ENCODE assay signal across 13 cellular contexts in the genomic region with DNA sequence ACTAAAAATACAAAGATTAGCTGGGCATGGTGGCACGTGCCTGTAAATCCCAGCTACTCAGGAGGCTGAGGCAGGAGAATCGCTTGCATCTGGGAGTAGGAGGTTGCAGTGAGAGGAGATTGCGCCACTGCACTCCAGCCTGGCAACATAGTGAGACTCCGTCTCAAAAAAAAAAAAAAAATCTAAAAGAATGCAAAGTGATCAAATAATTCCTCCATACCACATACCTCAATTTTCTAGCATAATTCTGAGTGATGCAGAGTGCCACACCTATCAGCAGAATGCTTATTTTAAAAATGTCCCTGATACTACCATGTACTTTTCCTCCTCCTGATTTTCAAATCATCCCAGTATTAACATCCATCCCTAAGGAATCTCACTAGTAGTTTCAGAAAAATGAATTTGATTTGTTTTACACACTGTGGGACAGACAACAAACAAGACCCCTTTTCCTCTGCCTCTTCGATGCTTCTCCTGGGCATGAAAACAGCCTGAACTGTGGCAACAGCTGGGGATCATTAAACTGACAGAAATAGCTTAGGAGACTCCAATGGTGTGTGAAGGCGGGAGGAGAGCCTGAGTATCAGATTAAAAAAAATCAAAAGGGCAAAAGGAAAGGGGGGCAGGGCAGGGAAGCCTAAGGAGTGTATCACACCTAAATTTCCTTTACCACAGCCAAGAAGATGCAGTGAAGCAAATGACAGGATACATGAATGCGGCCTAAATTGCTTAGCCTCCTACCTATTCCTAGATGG.
DNase-seq lines count a peak whose midpoint lies in the region; ATAC-seq, FAIRE-seq and TF ChIP-seq lines count a peak whose summit lies in the region.
"Had no signal": no experiment of that assay in that cellular context is flagged by ENCODE, and none has a peak within 500 bp of the region (broad histone marks: within the 10 kb centered on the region; RNA-seq: fewer than 3 reads in every experiment).

No MANE protein-coding gene starts in this region.

- H3K36me3 ChIP-seq in mammary epithelial cell (ENCODE audit: insufficient read depth, low read length) (peaks cover 2% of the 10 kb centered on the region), keratinocyte (ENCODE audit: control insufficient read depth in 2 of 2, extremely low read depth in 1 of 2, insufficient read depth in 2 of 2, low read length in 2 of 2) (peaks cover 0 to 2% of the 10 kb centered on the region in 2 experiments)
- H3K36me3 ChIP-seq: vagina had no signal

- dilution Hi-C loops in mammary epithelial cell (cut with HindIII; ENCODE audit: low sequenced_read_pairs) (loop anchor here (5.0 kb wide), 3 partner anchors 48 to 277 kb away; a partner anchor contains a TSS), keratinocyte (cut with MboI; ENCODE audit: extremely low pct_ligation_motif_present, low sequenced_read_pairs) (loop anchor here (5.0 kb wide), 1 partner anchor 48 kb away; no protein-coding TSS in a partner anchor)

- no peaks in the 10 kb centered on the region for H3K9me1 ChIP-seq in keratinocyte (ENCODE audit: control insufficient read depth, extremely low read depth, insufficient read depth, low read length)

- 80% methylated on average over 7 of the region's 7 CpGs for WGBS in A549 (ENCODE audit: missing lambda C conversion rate)
- WGBS in mammary epithelial cell (ENCODE audit: low coverage, missing lambda C conversion rate) = 50% methylated on average over 7 of the region's 7 CpGs

- TF ChIP-seq EP300 in A549 (IDR thresholded peaks at IDR 0.05) = no peak

- no peak overlapping the region for H3K4me3 ChIP-seq in A549
- H3K4me3 ChIP-seq in mammary epithelial cell (replicated peaks in 1 of 3; ENCODE audit: insufficient read depth in 1 of 3, low read depth in 2 of 3, low read length in 3 of 3) = peak overlapping the region in 1 of 3 experiments; percentile 26
- peak overlapping the region in 1 of 3 experiments; percentile 40 for H3K4me3 ChIP-seq in keratinocyte (ENCODE audit: control insufficient read depth in 2 of 3, extremely low read depth in 1 of 3, insufficient read depth in 2 of 3, low read depth in 1 of 3, low read length in 3 of 3)
- H3K4me3 ChIP-seq: vagina had no signal

- H3K9ac ChIP-seq in mammary epithelial cell (ENCODE audit: insufficient read depth, low read length) (no peak overlapping the region), keratinocyte (ENCODE audit: control insufficient read depth, extremely low read depth, insufficient read depth, low read length) (peak overlapping the region; percentile 17)

- peaks cover 70% of the 10 kb centered on the region for H3K4me1 ChIP-seq in A549
- peaks cover 61% of the 10 kb centered on the region for H3K4me1 ChIP-seq in mammary epithelial cell (ENCODE audit: insufficient read depth, low read length)
- peaks cover 68% of the 10 kb centered on the region for H3K4me1 ChIP-seq in keratinocyte (ENCODE audit: control insufficient read depth, extremely low read depth, insufficient read depth, low read length)

- peak overlapping the region; percentile 27; the same call in 2 of the 3 replicates for H3K4me2 ChIP-seq in A549
- peak overlapping the region; percentile 73 for H3K4me2 ChIP-seq in mammary epithelial cell (ENCODE audit: insufficient read depth, low read depth, low read length)
- peak overlapping the region; percentile 79 for H3K4me2 ChIP-seq in keratinocyte (ENCODE audit: control insufficient read depth, extremely low read depth, insufficient read depth, low read depth, low read length)

- peak overlapping the region; percentile 30 to 73; a peak in 5 of 6 replicates for H3K27ac ChIP-seq in A549
- peak overlapping the region; percentile 83 for H3K27ac ChIP-seq in mammary epithelial cell (ENCODE audit: insufficient read depth, low read depth, low read length)
- H3K27ac ChIP-seq in keratinocyte (ENCODE audit: control insufficient read depth, insufficient read depth, low read length) = peak overlapping the region; percentile 83
- H3K27ac ChIP-seq: vagina had no signal

- in situ Hi-C loops in mammary epithelial cell (cut with MboI; ENCODE audit: low sequenced_read_pairs in 2 of 2) = no loop called here

- no peak for DNase-seq in A549 (ENCODE audit: low read depth in 1 of 2, low spot score in 1 of 2)
- DNase-seq in LHCN-M2 (ENCODE audit: low read depth) = peak; percentile 64
- no peak for DNase-seq in mammary epithelial cell
- DNase-seq in keratinocyte (ENCODE audit: low read depth, low spot score) = no peak
- no peak for DNase-seq in H4 (ENCODE audit: low spot score)
- no peak for DNase-seq in DMS79 treated with DMSO at 0.1 percent for 48 hours (lab: John Stamatoyannopoulos, UW)
- no peak for DNase-seq in DMS114 treated with DMSO at 0.1 percent for 48 hours (lab: John Stamatoyannopoulos, UW; ENCODE audit: unreplicated experiment)
- DNase-seq in NAMALWA (ENCODE audit: low spot score) = no peak
- DNase-seq: activated B cell treated with CpG ODN at 0.5 μM for 24 hours; activated T-cell treated with anti-CD3 and anti-CD28 coated beads, Interleukin-2, amount 50 U/mL, for 4 hours; SIG-M5 had no signal

- POLR2A ChIA-PET in A549 (lab: Yijun Ruan, JAX) = interaction anchor here (0.6 kb wide), 1 partner anchor 26 kb away, joined by 3 read pairs; no protein-coding TSS in a partner anchor

- no peak for ATAC-seq in A549
- ATAC-seq: activated T-cell treated with anti-CD3 and anti-CD28 coated beads, Interleukin-2, amount 50 U/mL, for 4 hours had no signal

- BruUV-seq in mammary epithelial cell (replicated peaks; lab: Mats Ljungman, UMichigan) = no TSS peak

- intact Hi-C loops in mammary epithelial cell (cut with micrococcal nuclease) = no loop called here

- no peak for TF ChIP-seq POLR2A in A549 (IDR thresholded peaks at IDR 0.05; ENCODE audit: low read length)

- TF ChIP-seq RAD21 in A549 (conservative IDR thresholded peaks at IDR 0.05 in 1 of 2, IDR thresholded peaks at IDR 0.05 in 1 of 2) = no peak

- TF ChIP-seq CTCF in A549 (IDR thresholded peaks at IDR 0.05) (no peak), mammary epithelial cell (conservative IDR thresholded peaks at IDR 0.05 in 1 of 2, IDR thresholded peaks at IDR 0.05 in 1 of 2; ENCODE audit: extremely low read depth in 1 of 2, insufficient read depth in 1 of 2, low read depth in 1 of 2, low read length in 2 of 2) (no peak), keratinocyte (optimal IDR thresholded peaks at IDR 0.05 in 1 of 3, IDR thresholded peaks at IDR 0.05 in 1 of 3, conservative IDR thresholded peaks at IDR 0.05 in 1 of 3; ENCODE audit: extremely low read depth in 1 of 3, insufficient read depth in 2 of 3, low read length in 3 of 3) (no peak)

- peaks cover 37% of the 10 kb centered on the region for H3K79me2 ChIP-seq in mammary epithelial cell (ENCODE audit: insufficient read depth, low read length)
- H3K79me2 ChIP-seq in keratinocyte (ENCODE audit: control insufficient read depth, insufficient read depth, low read length) = peaks cover 19% of the 10 kb centered on the region

- H4K20me1 ChIP-seq in mammary epithelial cell (ENCODE audit: insufficient read depth, low read length) (no peaks in the 10 kb centered on the region), keratinocyte (ENCODE audit: control insufficient read depth, extremely low read depth, insufficient read depth, low read length) (no peaks in the 10 kb centered on the region)

- H2AFZ ChIP-seq in mammary epithelial cell (ENCODE audit: low read depth, low read length) (no peak overlapping the region), keratinocyte (ENCODE audit: control insufficient read depth, low read length) (no peak overlapping the region)

- H3K9me3 ChIP-seq in A549 (no peaks in the 10 kb centered on the region), mammary epithelial cell (replicated peaks; ENCODE audit: insufficient read depth, low read length) (no peaks in the 10 kb centered on the region), keratinocyte (ENCODE audit: control insufficient read depth, low read depth, low read length) (no peaks in the 10 kb centered on the region)
- H3K9me3 ChIP-seq: vagina had no signal

- CTCF ChIA-PET in A549 (lab: Yijun Ruan, JAX) = interaction anchor here (0.7 to 0.9 kb wide), 3 partner anchors 13 to 81 kb away, joined by 3 to 4 read pairs (median 3); no protein-coding TSS in a partner anchor
- CTCF ChIA-PET in mammary epithelial cell (lab: Charles Lee; ENCODE audit: low non-redundant PET) = interaction anchor here (0.6 to 0.7 kb wide), 2 partner anchors 28 to 47 kb away, joined by 3 to 7 read pairs; no protein-coding TSS in a partner anchor

- H3K27me3 ChIP-seq in mammary epithelial cell (ENCODE audit: insufficient read depth, low read length) = no peaks in the 10 kb centered on the region
- H3K27me3 ChIP-seq in keratinocyte (ENCODE audit: control insufficient read depth, extremely low read depth, insufficient read depth, low read length) = no peaks in the 10 kb centered on the region
- H3K27me3 ChIP-seq: vagina had no signal

- no peak for FAIRE-seq in A549 (lab: Jason Lieb, UNC)
- peak; percentile 5 for FAIRE-seq in keratinocyte (lab: Jason Lieb, UNC)
- FAIRE-seq: islet of Langerhans had no signal

TF ChIP-seq in A549, 52 proteins besides CTCF, POLR2A, EP300 and RAD21:
- no peak for TF ChIP-seq JUN (IDR thresholded peaks at IDR 0.05)
- peak in 1 of 2 experiments; percentile 25; a peak in 1 of 4 replicates for TF ChIP-seq CEBPB (IDR thresholded peaks at IDR 0.05)

Comparison
In these comparisons a context has a peak if more than half of its experiments do, and no peak if none do; other contexts are left out.
1. H3K4me2 ChIP-seq: peak in every context shown above with its lines; median percentile 79 in keratinocyte; 73 in mammary epithelial cell; 27 in A549.